In genomic region chr20:36593347-36593746, GRCh38 we compare ENCODE assay signal across 26 cellular contexts. TPM values are rescaled to one million over a fixed set of nuclear protein-coding genes. Genes with fewer than 3 reads are reported as not detected.
A peak's percentile ranks its signal among the peaks of the same experiment; 100 is the strongest.
DNase-seq lines count a peak whose midpoint lies in the region; TF ChIP-seq lines count a peak whose summit lies in the region.
"Had no signal": no experiment of that assay in that cellular context is flagged by ENCODE, and none has a peak within 500 bp of the region (broad histone marks: within the 10 kb centered on the region; RNA-seq: fewer than 3 reads in every experiment).

No MANE protein-coding gene starts in this region.

- peak overlapping the region; percentile 77 for H3K27ac Mint-ChIP-seq in activated CD4-positive, alpha-beta T cell treated with anti-CD3 and anti-CD28 coated beads, Interleukin-2, amount 10 ng/mL, durations not matched to agents 24 days and 14 days
- H3K27ac Mint-ChIP-seq in CD8-positive, alpha-beta memory T cell, result peak overlapping the region in 7 of 8 donors; percentile 46 to 97 (median 88)
- peak overlapping the region; percentile 38 for H3K27ac Mint-ChIP-seq in activated CD4-positive, alpha-beta memory T cell treated with anti-CD3 and anti-CD28 coated beads for 36 hours
- H3K27ac Mint-ChIP-seq in mesothelial cell of epicardium (peak overlapping the region; percentile 59), MCF 10A (ENCODE audit: low read depth, unreplicated experiment) (no peak overlapping the region)
- H3K27ac Mint-ChIP-seq: type B pancreatic cell had no signal

- peaks cover 48% of the 10 kb centered on the region for H3K4me1 Mint-ChIP-seq in activated CD4-positive, alpha-beta T cell treated with anti-CD3 and anti-CD28 coated beads, Interleukin-2, amount 10 ng/mL, durations not matched to agents 24 days and 14 days
- H3K4me1 Mint-ChIP-seq in CD8-positive, alpha-beta memory T cell, result peaks cover 28 to 55% (median 42%) of the 10 kb centered on the region in 3 donors
- peaks cover 50% of the 10 kb centered on the region for H3K4me1 Mint-ChIP-seq in activated CD4-positive, alpha-beta memory T cell treated with anti-CD3 and anti-CD28 coated beads for 36 hours (ENCODE audit: low read depth)
- H3K4me1 Mint-ChIP-seq in mesothelial cell of epicardium, result peaks cover 8% of the 10 kb centered on the region
- no peaks in the 10 kb centered on the region for H3K4me1 Mint-ChIP-seq in MCF 10A (ENCODE audit: insufficient read depth, unreplicated experiment)

- peaks cover 60% of the 10 kb centered on the region for H3K36me3 Mint-ChIP-seq in activated CD4-positive, alpha-beta T cell treated with anti-CD3 and anti-CD28 coated beads, Interleukin-2, amount 10 ng/mL, durations not matched to agents 24 days and 14 days (ENCODE audit: low read depth)
- peaks cover 0 to 29% (median 3%) of the 10 kb centered on the region in 3 donors for H3K36me3 Mint-ChIP-seq in CD8-positive, alpha-beta memory T cell
- peaks cover 30% of the 10 kb centered on the region for H3K36me3 Mint-ChIP-seq in activated CD4-positive, alpha-beta memory T cell treated with anti-CD3 and anti-CD28 coated beads for 36 hours
- H3K36me3 Mint-ChIP-seq in mesothelial cell of epicardium, result peaks cover 26% of the 10 kb centered on the region
- peaks cover 7% of the 10 kb centered on the region for H3K36me3 Mint-ChIP-seq in MCF 10A (ENCODE audit: insufficient read depth, unreplicated experiment)

- BruUV-seq in MCF 10A (replicated peaks; lab: Mats Ljungman, UMichigan), result no TSS peak

- no peaks in the 10 kb centered on the region for H3K9me3 ChIP-seq in CD8-positive, alpha-beta memory T cell (ENCODE audit: low read length)
- H3K9me3 ChIP-seq: BE2C, Peyer's patch, stomach had no signal

- no peaks in the 10 kb centered on the region for H3K36me3 ChIP-seq in CD8-positive, alpha-beta memory T cell (ENCODE audit: insufficient read depth, low read length)

- no peak overlapping the region for H3K27ac ChIP-seq in CD8-positive, alpha-beta memory T cell (ENCODE audit: low read depth, low read length)
- H3K27ac ChIP-seq in dorsolateral prefrontal cortex, result no peak overlapping the region
- H3K27ac ChIP-seq: SK-N-MC had no signal

- no peak overlapping the region for H3K4me3 Mint-ChIP-seq in activated CD4-positive, alpha-beta T cell treated with anti-CD3 and anti-CD28 coated beads, Interleukin-2, amount 10 ng/mL, durations not matched to agents 24 days and 14 days
- H3K4me3 Mint-ChIP-seq in CD8-positive, alpha-beta memory T cell, result peak overlapping the region in 1 of 7 donors; percentile 43
- no peak overlapping the region for H3K4me3 Mint-ChIP-seq in activated CD4-positive, alpha-beta memory T cell treated with anti-CD3 and anti-CD28 coated beads for 36 hours
- H3K4me3 Mint-ChIP-seq in mesothelial cell of epicardium (no peak overlapping the region), MCF 10A (ENCODE audit: unreplicated experiment) (no peak overlapping the region)
- H3K4me3 Mint-ChIP-seq: nephron, type B pancreatic cell had no signal

- H3K27me3 Mint-ChIP-seq in activated CD4-positive, alpha-beta T cell treated with anti-CD3 and anti-CD28 coated beads, Interleukin-2, amount 10 ng/mL, durations not matched to agents 24 days and 14 days, result no peaks in the 10 kb centered on the region
- no peaks in the 10 kb centered on the region for H3K27me3 Mint-ChIP-seq in CD8-positive, alpha-beta memory T cell
- H3K27me3 Mint-ChIP-seq in activated CD4-positive, alpha-beta memory T cell treated with anti-CD3 and anti-CD28 coated beads for 36 hours, result no peaks in the 10 kb centered on the region
- no peaks in the 10 kb centered on the region for H3K27me3 Mint-ChIP-seq in mesothelial cell of epicardium (ENCODE audit: low read depth)
- no peaks in the 10 kb centered on the region for H3K27me3 Mint-ChIP-seq in MCF 10A (ENCODE audit: insufficient read depth, unreplicated experiment)
- H3K27me3 Mint-ChIP-seq: type B pancreatic cell had no signal

- no peak for DNase-seq in activated CD4-positive, alpha-beta T cell treated with anti-CD3 and anti-CD28 coated beads, Interleukin-2, amount 10 ng/mL, durations not matched to agents 24 days and 14 days
- no peak for DNase-seq in activated CD4-positive, alpha-beta T cell treated with anti-CD3 and anti-CD28 coated beads for 4 hours
- no peak for DNase-seq in CD8-positive, alpha-beta memory T cell
- DNase-seq in activated CD4-positive, alpha-beta memory T cell treated with anti-CD3 and anti-CD28 coated beads for 36 hours, result no peak
- DNase-seq in mesothelial cell of epicardium (ENCODE audit: low spot score in 2 of 2, unreplicated experiment in 2 of 2), result no peak
- DNase-seq in dorsolateral prefrontal cortex, result no peak
- no peak for DNase-seq in NCI-H2196 (lab: John Stamatoyannopoulos, UW; ENCODE audit: unreplicated experiment)
- no peak for DNase-seq in MCF 10A (ENCODE audit: unreplicated experiment)
- DNase-seq: activated CD4-positive, CD25-positive, alpha-beta regulatory T cell treated with anti-CD3 and anti-CD28 coated beads, Interleukin-2, amount 50 U/mL, for 72 hours; activated T-cell treated with anti-CD3 and anti-CD28 coated beads for 4 hours; BE2C; DMS153; foreskin melanocyte; H7; hypothalamus; kidney; mammary epithelial cell; NCI-H1694; stimulated activated CD4-positive, alpha-beta T cell treated with anti-CD3 and anti-CD28 coated beads, Interleukin-1b, Interleukin-23, amount 100 ng/mL, for 48 hours; stomach had no signal

- TF ChIP-seq CTCF in mesothelial cell of epicardium (IDR thresholded peaks at IDR 0.05; ENCODE audit: unreplicated experiment) (no peak), dorsolateral prefrontal cortex (IDR thresholded peaks at IDR 0.05 in 54 of 56, conservative IDR thresholded peaks at IDR 0.05 in 2 of 56; ENCODE audit: low read depth in 1 of 56, partially characterized antibody in 56 of 56) (no peak), MCF 10A (IDR thresholded peaks at IDR 0.05; ENCODE audit: unreplicated experiment) (no peak)

- intact Hi-C loops in activated CD4-positive, alpha-beta T cell treated with anti-CD3 and anti-CD28 coated beads, Interleukin-2, amount 10 ng/mL, durations not matched to agents 24 days and 14 days (cut with micrococcal nuclease), result loop anchor here (5.0 kb wide), 1 partner anchor 36 kb away; no protein-coding TSS in a partner anchor
- intact Hi-C loops in activated CD4-positive, alpha-beta memory T cell treated with anti-CD3 and anti-CD28 coated beads for 36 hours (cut with micrococcal nuclease), result no loop called here
- intact Hi-C loops in dorsolateral prefrontal cortex (cut with DNase I) (loop anchor here (5.0 to 10.0 kb wide), 2 partner anchors 36 to 389 kb away; no protein-coding TSS in a partner anchor), MCF 10A (cut with micrococcal nuclease) (no loop called here)

- no peaks in the 10 kb centered on the region for H3K9me3 Mint-ChIP-seq in activated CD4-positive, alpha-beta T cell treated with anti-CD3 and anti-CD28 coated beads, Interleukin-2, amount 10 ng/mL, durations not matched to agents 24 days and 14 days
- no peaks in the 10 kb centered on the region for H3K9me3 Mint-ChIP-seq in CD8-positive, alpha-beta memory T cell
- no peaks in the 10 kb centered on the region for H3K9me3 Mint-ChIP-seq in activated CD4-positive, alpha-beta memory T cell treated with anti-CD3 and anti-CD28 coated beads for 36 hours
- H3K9me3 Mint-ChIP-seq in mesothelial cell of epicardium (no peaks in the 10 kb centered on the region), MCF 10A (ENCODE audit: unreplicated experiment) (no peaks in the 10 kb centered on the region)
- H3K9me3 Mint-ChIP-seq: nephron, type B pancreatic cell had no signal

- no peak overlapping the region for H3K4me3 ChIP-seq in CD8-positive, alpha-beta memory T cell (ENCODE audit: low read length)
- no peak overlapping the region for H3K4me3 ChIP-seq in dorsolateral prefrontal cortex
- H3K4me3 ChIP-seq: Peyer's patch, SK-N-MC, stomach had no signal

- H3K27me3 ChIP-seq in CD8-positive, alpha-beta memory T cell (ENCODE audit: insufficient read depth, low read length, poor library complexity, severe bottlenecking), result no peaks in the 10 kb centered on the region
- no peaks in the 10 kb centered on the region for H3K27me3 ChIP-seq in dorsolateral prefrontal cortex
- H3K27me3 ChIP-seq: BE2C, Peyer's patch, stomach had no signal

- peaks cover 26% of the 10 kb centered on the region for H3K4me1 ChIP-seq in CD8-positive, alpha-beta memory T cell (ENCODE audit: insufficient read depth, low read length)
- H3K4me1 ChIP-seq: BE2C, stomach had no signal

- CTCF ChIA-PET in CD8-positive, alpha-beta memory T cell (lab: Charles Lee), result interaction anchor here (1.0 to 7.6 kb wide), 3 partner anchors 12 to 148 kb away, joined by 3 to 59 read pairs (median 46); partner anchors contain the start of gene RAB5IF
- CTCF ChIA-PET in activated CD4-positive, alpha-beta memory T cell treated with anti-CD3 and anti-CD28 coated beads for 36 hours (lab: Charles Lee), result interaction anchor here (1.0 to 8.2 kb wide), 3 partner anchors 8 to 12 kb away, joined by 4 to 100 read pairs (median 4); partner anchors contain the start of gene RAB5IF
- CTCF ChIA-PET in MCF 10A (lab: Yijun Ruan, JAX), result interaction anchor here (0.6 to 6.9 kb wide), 5 partner anchors 10 to 325 kb away, joined by 3 to 58 read pairs (median 5); partner anchors contain the start of gene RAB5IF

- POLR2A ChIA-PET in CD8-positive, alpha-beta memory T cell (lab: Charles Lee), result interaction anchor here (4.5 kb wide), 1 partner anchor 19 kb away, joined by 48 read pairs; the partner anchor contains the start of gene TGIF2
- POLR2A ChIA-PET in activated CD4-positive, alpha-beta memory T cell treated with anti-CD3 and anti-CD28 coated beads for 36 hours (lab: Charles Lee), result interaction anchor here (1.1 to 3.1 kb wide), 2 partner anchors 12 to 19 kb away, joined by 11 to 47 read pairs; partner anchors contain the start of genes RAB5IF and TGIF2
- POLR2A ChIA-PET in MCF 10A (lab: Yijun Ruan, JAX), result interaction anchor here (0.6 to 9.1 kb wide), 4 partner anchors 12 to 153 kb away, joined by 3 to 67 read pairs (median 3); partner anchors contain the start of genes NDRG3 and RAB5IF

RNA-seq across cellular contexts. Expression of gene RAB5IF, which starts 12.2 kb away (rescaled TPM):
- total RNA-seq in activated CD4-positive, alpha-beta T cell treated with anti-CD3 and anti-CD28 coated beads, Interleukin-2, amount 10 ng/mL, durations not matched to agents 24 days and 14 days, result 114 and 122 TPM in 2 replicates
- 100 to 1,000 TPM; 159 to 173 TPM for total RNA-seq in CD8-positive, alpha-beta memory T cell
- 180 TPM for polyA plus RNA-seq in CD8-positive, alpha-beta memory T cell
- 100 to 1,000 TPM; 113 to 114 TPM for total RNA-seq in activated CD4-positive, alpha-beta memory T cell treated with anti-CD3 and anti-CD28 coated beads for 36 hours
- total RNA-seq in mesothelial cell of epicardium (37.6 to 40.7 TPM (median 40.0 TPM) in 3 replicates), dorsolateral prefrontal cortex (10 to 100 TPM; 26.9 to 62.3 (median 46.7) TPM), MCF 10A (2022) (112 and 125 TPM in 2 replicates)

RNA-seq across cellular contexts. Expression of gene TGIF2, which starts 19.9 kb away (rescaled TPM):
- 55.2 and 55.7 TPM in 2 replicates for total RNA-seq in activated CD4-positive, alpha-beta T cell treated with anti-CD3 and anti-CD28 coated beads, Interleukin-2, amount 10 ng/mL, durations not matched to agents 24 days and 14 days
- 10 to 100 TPM; 46.1 to 49.8 TPM for total RNA-seq in CD8-positive, alpha-beta memory T cell
- 24.6 TPM for polyA plus RNA-seq in CD8-positive, alpha-beta memory T cell
- 10 to 100 TPM; 39.7 to 43.0 TPM for total RNA-seq in activated CD4-positive, alpha-beta memory T cell treated with anti-CD3 and anti-CD28 coated beads for 36 hours
- 94.4 to 101 TPM (median 98.4 TPM) in 3 replicates for total RNA-seq in mesothelial cell of epicardium
- 1 to 10 TPM in 119 of 120 experiments, under 1 TPM in 1; 0.83 to 9.9 (median 3.3) TPM for total RNA-seq in dorsolateral prefrontal cortex
- total RNA-seq in MCF 10A (2022), result 5.9 and 9.7 TPM in 2 replicates

RNA-seq across cellular contexts. Expression of gene MYL9, which starts 52.0 kb away (rescaled TPM):
- total RNA-seq in activated CD4-positive, alpha-beta T cell treated with anti-CD3 and anti-CD28 coated beads, Interleukin-2, amount 10 ng/mL, durations not matched to agents 24 days and 14 days, result 0.14 and 0.33 TPM in 2 replicates
- not detected for total RNA-seq in CD8-positive, alpha-beta memory T cell
- not detected for polyA plus RNA-seq in CD8-positive, alpha-beta memory T cell
- total RNA-seq in activated CD4-positive, alpha-beta memory T cell treated with anti-CD3 and anti-CD28 coated beads for 36 hours, result under 1 TPM; 0.12 to 0.29 TPM
- total RNA-seq in mesothelial cell of epicardium (235 to 248 TPM (median 238 TPM) in 3 replicates), dorsolateral prefrontal cortex (100 to 1,000 TPM in 8 of 120 experiments, 10 to 100 TPM in 111, 1 to 10 TPM in 1; 8.1 to 407 (median 27.4) TPM), MCF 10A (2022) (4.3 and 7.9 TPM in 2 replicates)

RNA-seq across cellular contexts. Expression of gene SLA2, which starts 52.6 kb away (rescaled TPM):
- 59.0 and 59.6 TPM in 2 replicates for total RNA-seq in activated CD4-positive, alpha-beta T cell treated with anti-CD3 and anti-CD28 coated beads, Interleukin-2, amount 10 ng/mL, durations not matched to agents 24 days and 14 days
- 10 to 100 TPM; 47.8 to 51.2 TPM for total RNA-seq in CD8-positive, alpha-beta memory T cell
- polyA plus RNA-seq in CD8-positive, alpha-beta memory T cell, result 15.0 TPM
- 10 to 100 TPM; 47.1 to 47.7 TPM for total RNA-seq in activated CD4-positive, alpha-beta memory T cell treated with anti-CD3 and anti-CD28 coated beads for 36 hours
- total RNA-seq in mesothelial cell of epicardium (0.16 to 0.18 TPM (median 0.18 TPM) in 3 replicates), dorsolateral prefrontal cortex (1 to 10 TPM in 10 of 120 experiments, under 1 TPM in 100, not detected in 10; 0.12 to 2.4 (median 0.45) TPM), MCF 10A (2022) (not detected in 2 replicates)
- total RNA-seq: A172, dermis microvascular lymphatic vessel endothelial cell, mammary epithelial cell had no signal
- polyA plus RNA-seq: mammary epithelial cell had no signal

Comparison
In these comparisons a context has a peak if more than half of its experiments do, and no peak if none do; other contexts are left out.
1. intact Hi-C loops: an anchor here in activated CD4-positive, alpha-beta T cell treated with anti-CD3 and anti-CD28 coated beads, Interleukin-2, amount 10 ng/mL, durations not matched to agents 24 days and 14 days (5.0 kb wide) and dorsolateral prefrontal cortex (5.0 to 10.0 kb wide); none called in activated CD4-positive, alpha-beta memory T cell treated with anti-CD3 and anti-CD28 coated beads for 36 hours and MCF 10A.